ENCODE assay signal across 22 cellular contexts in genomic region chr3:58296843-58297242, GRCh38. TPM values are rescaled to one million over a fixed set of nuclear protein-coding genes. Genes with fewer than 3 reads are reported as not detected.
DNase-seq lines count a peak whose midpoint lies in the region; ATAC-seq and TF ChIP-seq lines count a peak whose summit lies in the region.
"Had no signal": no experiment of that assay in that cellular context is flagged by ENCODE, and none has a peak within 500 bp of the region (broad histone marks: within the 10 kb centered on the region; RNA-seq: fewer than 3 reads in every experiment).

No MANE protein-coding gene starts in this region.

- H3K36me3 Mint-ChIP-seq in brain (peaks cover 22% of the 10 kb centered on the region), endothelial cell (ENCODE audit: low read depth, unreplicated experiment) (peaks cover 5% of the 10 kb centered on the region)
- peaks cover 12% of the 10 kb centered on the region for H3K36me3 Mint-ChIP-seq in activated T-helper 2 cell treated with anti-CD3 and anti-CD28 coated beads, Interferon-gamma antibody, Interleukin-2, Interleukin-4, amounts not matched to agents 10 μg/mL and 5 μg/mL and 100 μg/mL, durations not matched to agents 14 hours and 24 hours and 36 hours (ENCODE audit: low read depth)

- no peaks in the 10 kb centered on the region for H3K27me3 ChIP-seq in Panc1 (ENCODE audit: control insufficient read depth, insufficient read depth, low read length)
- H3K27me3 ChIP-seq: MG63 had no signal

- no peak overlapping the region for H3K4me2 ChIP-seq in OCI-LY7 (ENCODE audit: low read length)
- H3K4me2 ChIP-seq: A549 had no signal

- H3K27ac Mint-ChIP-seq in brain (peak overlapping the region in 3 of 5 experiments; percentile 45 to 74 (median 66)), endothelial cell (ENCODE audit: unreplicated experiment) (peak overlapping the region; percentile 14)
- no peak overlapping the region for H3K27ac Mint-ChIP-seq in activated T-helper 2 cell treated with anti-CD3 and anti-CD28 coated beads, Interferon-gamma antibody, Interleukin-2, Interleukin-4, amounts not matched to agents 10 μg/mL and 5 μg/mL and 100 μg/mL, durations not matched to agents 14 hours and 24 hours and 36 hours
- H3K27ac Mint-ChIP-seq: CD4-positive, alpha-beta memory T cell; HFFc6 had no signal

- in situ Hi-C loops in Panc1 (cut with HindIII; ENCODE audit: low pct_unique_long_range_greater_than_20kb, low sequenced_read_pairs): no loop called here

- intact Hi-C loops in Panc1 (cut with micrococcal nuclease; ENCODE audit: unreplicated experiment) (no loop called here), OCI-LY7 (cut with micrococcal nuclease; ENCODE audit: unreplicated experiment) (no loop called here)
- intact Hi-C loops in activated T-helper 2 cell treated with anti-CD3 and anti-CD28 coated beads, Interferon-gamma antibody, Interleukin-2, Interleukin-4, amounts not matched to agents 10 μg/mL and 5 μg/mL and 100 μg/mL, durations not matched to agents 14 hours and 24 hours and 36 hours (cut with micrococcal nuclease): no loop called here

- peaks cover 3% of the 10 kb centered on the region; the same call in 1 of the 2 replicates for H3K9me3 ChIP-seq in Panc1 (ENCODE audit: control insufficient read depth, insufficient read depth, low read depth, low read length)
- H3K9me3 ChIP-seq in OCI-LY7 (ENCODE audit: low read length): peaks cover 9% of the 10 kb centered on the region
- H3K9me3 ChIP-seq: A549, MG63 had no signal

- no peaks in the 10 kb centered on the region for H3K79me2 ChIP-seq in OCI-LY7 (ENCODE audit: insufficient read depth, low read depth, low read length)

- H3K4me1 Mint-ChIP-seq in brain (peaks cover 25% of the 10 kb centered on the region), endothelial cell (ENCODE audit: unreplicated experiment) (peaks cover 6% of the 10 kb centered on the region)
- no peaks in the 10 kb centered on the region for H3K4me1 Mint-ChIP-seq in activated T-helper 2 cell treated with anti-CD3 and anti-CD28 coated beads, Interferon-gamma antibody, Interleukin-2, Interleukin-4, amounts not matched to agents 10 μg/mL and 5 μg/mL and 100 μg/mL, durations not matched to agents 14 hours and 24 hours and 36 hours (ENCODE audit: low read depth)
- H3K4me1 Mint-ChIP-seq: CD4-positive, alpha-beta memory T cell had no signal

- H3K4me1 ChIP-seq in Panc1 (ENCODE audit: control insufficient read depth, insufficient read depth, low read length): no peaks in the 10 kb centered on the region
- H3K4me1 ChIP-seq in OCI-LY7 (ENCODE audit: insufficient read depth, low read length, poor library complexity, severe bottlenecking): no peaks in the 10 kb centered on the region
- H3K4me1 ChIP-seq: HAP-1 had no signal

- no peaks in the 10 kb centered on the region for H4K20me1 ChIP-seq in OCI-LY7 (ENCODE audit: insufficient read depth, low read length)

- H3K4me3 ChIP-seq in Panc1 (ENCODE audit: low read depth in 2 of 2, low read length in 2 of 2) (no peak overlapping the region), OCI-LY7 (ENCODE audit: low read depth, low read length, poor library complexity, severe bottlenecking) (no peak overlapping the region)
- H3K4me3 ChIP-seq: A549, HAP-1, MG63 had no signal

- H3K4me3 Mint-ChIP-seq in brain: no peak overlapping the region
- no peak overlapping the region for H3K4me3 Mint-ChIP-seq in endothelial cell (ENCODE audit: unreplicated experiment)
- no peak overlapping the region for H3K4me3 Mint-ChIP-seq in activated T-helper 2 cell treated with anti-CD3 and anti-CD28 coated beads, Interferon-gamma antibody, Interleukin-2, Interleukin-4, amounts not matched to agents 10 μg/mL and 5 μg/mL and 100 μg/mL, durations not matched to agents 14 hours and 24 hours and 36 hours (ENCODE audit: low read depth)
- H3K4me3 Mint-ChIP-seq: CD4-positive, alpha-beta memory T cell; HFFc6 had no signal

- POLR2A ChIA-PET in Panc1 (lab: Charles Lee): no interaction called here
- POLR2A ChIA-PET in OCI-LY7 (lab: Charles Lee): no interaction called here

- H3K9me2 ChIP-seq in OCI-LY7 (ENCODE audit: insufficient read depth, low read length): no peaks in the 10 kb centered on the region

- H3K27ac ChIP-seq in Panc1 (ENCODE audit: low read length) (no peak overlapping the region), OCI-LY7 (ENCODE audit: low read depth, low read length, poor library complexity, severe bottlenecking) (no peak overlapping the region)
- H3K27ac ChIP-seq: A549 had no signal

- H3K9me3 Mint-ChIP-seq in brain: peaks cover 0 to 5% (median 2%) of the 10 kb centered on the region in 5 experiments
- H3K9me3 Mint-ChIP-seq in endothelial cell (ENCODE audit: unreplicated experiment): no peaks in the 10 kb centered on the region
- H3K9me3 Mint-ChIP-seq in activated T-helper 2 cell treated with anti-CD3 and anti-CD28 coated beads, Interferon-gamma antibody, Interleukin-2, Interleukin-4, amounts not matched to agents 10 μg/mL and 5 μg/mL and 100 μg/mL, durations not matched to agents 14 hours and 24 hours and 36 hours: peaks cover 5% of the 10 kb centered on the region
- H3K9me3 Mint-ChIP-seq: HFFc6 had no signal

- no peak overlapping the region for H2AFZ ChIP-seq in OCI-LY7 (ENCODE audit: low read length)

- H3K36me3 ChIP-seq in Panc1 (ENCODE audit: control insufficient read depth, insufficient read depth, low read length) (no peaks in the 10 kb centered on the region), OCI-LY7 (ENCODE audit: insufficient read depth, low read length) (no peaks in the 10 kb centered on the region)
- H3K36me3 ChIP-seq: HAP-1, MG63 had no signal

- DNase-seq in Panc1 (ENCODE audit: low read depth, low spot score) (no peak), endothelial cell (ENCODE audit: low spot score) (no peak), mesenteric fat pad (ENCODE audit: low spot score) (peak; percentile 87), OCI-LY7 (ENCODE audit: low spot score) (no peak), A172 (ENCODE audit: low spot score) (no peak)
- no peak for DNase-seq in activated T-helper 2 cell treated with anti-CD3 and anti-CD28 coated beads, Interferon-gamma antibody, Interleukin-2, Interleukin-4, amounts not matched to agents 10 μg/mL and 5 μg/mL and 100 μg/mL, durations not matched to agents 14 hours and 24 hours and 36 hours (ENCODE audit: low spot score)
- DNase-seq: CD4-positive, alpha-beta memory T cell; COR-L47; GOT3; HFFc6; IMR-90; KG1; MG63; NCI-H1105 treated with DMSO at 0.1 percent for 48 hours; NCI-H2029; NCI-H446 treated with DMSO at 0.1 percent for 48 hours; NCI-H526; NCI-H82 had no signal

- no TSS peak for BruUV-seq in Panc1 (replicated peaks; lab: Mats Ljungman, UMichigan)
- no TSS peak for BruUV-seq in OCI-LY7 (replicated peaks; lab: Mats Ljungman, UMichigan)

- H3K27me3 Mint-ChIP-seq in brain (peaks cover 7% of the 10 kb centered on the region), endothelial cell (ENCODE audit: unreplicated experiment) (peaks cover 2% of the 10 kb centered on the region)
- H3K27me3 Mint-ChIP-seq in activated T-helper 2 cell treated with anti-CD3 and anti-CD28 coated beads, Interferon-gamma antibody, Interleukin-2, Interleukin-4, amounts not matched to agents 10 μg/mL and 5 μg/mL and 100 μg/mL, durations not matched to agents 14 hours and 24 hours and 36 hours (ENCODE audit: low read depth): no peaks in the 10 kb centered on the region

- TF ChIP-seq CTCF in Panc1 (IDR thresholded peaks at IDR 0.05) (no peak), brain (conservative IDR thresholded peaks at IDR 0.05) (no peak), endothelial cell (IDR thresholded peaks at IDR 0.05; ENCODE audit: unreplicated experiment) (no peak), OCI-LY7 (conservative IDR thresholded peaks at IDR 0.05; ENCODE audit: low read length) (no peak)

- ATAC-seq in Panc1 (0 out of 2 replicates have a peak, but pooled peaks have one; percentile 6), GM19035 (IDR thresholded peaks at IDR 0.05; ENCODE audit: unreplicated experiment) (no peak)
- ATAC-seq: A549 had no signal

- CTCF ChIA-PET in Panc1 (lab: Charles Lee) (no interaction called here), OCI-LY7 (lab: Charles Lee; ENCODE audit: unreplicated experiment) (interaction anchor here (1.4 kb wide), 1 partner anchor 109 kb away, joined by 3 read pairs; no protein-coding TSS in a partner anchor)

RNA-seq across cellular contexts. Expression of gene RPP14, which starts 9.2 kb away (rescaled TPM):
- total RNA-seq in Panc1 (2021; ENCODE audit: unreplicated experiment) (16.4 TPM), endothelial cell (ENCODE audit: unreplicated experiment) (15.2 TPM), mesenteric fat pad (16.1 TPM), OCI-LY7 (2022) (20.3 and 21.3 TPM in 2 replicates)
- 9.6 TPM for polyA plus RNA-seq in Panc1 (2012; ENCODE audit: insufficient read length)
- polyA plus RNA-seq in brain (ENCODE audit: insufficient read depth, low read depth, low replicate concordance): 4.1 TPM
- 10.2 and 12.8 TPM in 2 replicates for total RNA-seq in OCI-LY7 (2014; rRNA removed; shearing (Covaris generic))
- total RNA-seq in A172 (2014; rRNA removed; shearing (Covaris generic)): 13.0 and 19.5 TPM in 2 replicates
- total RNA-seq in activated T-helper 2 cell treated with anti-CD3 and anti-CD28 coated beads, Interferon-gamma antibody, Interleukin-2, Interleukin-4, amounts not matched to agents 10 μg/mL and 5 μg/mL and 100 μg/mL, durations not matched to agents 14 hours and 24 hours and 36 hours: 21.8 and 23.8 TPM in 2 replicates

RNA-seq across cellular contexts. Expression of gene HTD2, which starts 9.5 kb away (rescaled TPM):
- 7.9 TPM for total RNA-seq in Panc1 (2021; ENCODE audit: unreplicated experiment)
- 6.1 TPM for polyA plus RNA-seq in Panc1 (2012; ENCODE audit: insufficient read length)
- 4.0 TPM for polyA plus RNA-seq in brain (ENCODE audit: insufficient read depth, low read depth, low replicate concordance)
- total RNA-seq in endothelial cell (ENCODE audit: unreplicated experiment): 8.4 TPM
- total RNA-seq in mesenteric fat pad: 7.6 TPM
- total RNA-seq in OCI-LY7 (2014; rRNA removed; shearing (Covaris generic)): 6.4 and 10.0 TPM in 2 replicates
- 8.0 and 13.0 TPM in 2 replicates for total RNA-seq in OCI-LY7 (2022)
- total RNA-seq in A172 (2014; rRNA removed; shearing (Covaris generic)): 6.2 TPM in 2 replicates
- total RNA-seq in activated T-helper 2 cell treated with anti-CD3 and anti-CD28 coated beads, Interferon-gamma antibody, Interleukin-2, Interleukin-4, amounts not matched to agents 10 μg/mL and 5 μg/mL and 100 μg/mL, durations not matched to agents 14 hours and 24 hours and 36 hours: 10.1 and 10.5 TPM in 2 replicates

RNA-seq across cellular contexts. Expression of gene PXK, which starts 35.8 kb away (rescaled TPM):
- total RNA-seq in Panc1 (2021; ENCODE audit: unreplicated experiment): 14.2 TPM
- polyA plus RNA-seq in Panc1 (2012; ENCODE audit: insufficient read length): 11.6 TPM
- 32.3 TPM for polyA plus RNA-seq in brain (ENCODE audit: insufficient read depth, low read depth, low replicate concordance)
- total RNA-seq in endothelial cell (ENCODE audit: unreplicated experiment): 18.8 TPM
- total RNA-seq in mesenteric fat pad: 32.2 TPM
- 51.3 and 68.7 TPM in 2 replicates for total RNA-seq in OCI-LY7 (2014; rRNA removed; shearing (Covaris generic))
- total RNA-seq in OCI-LY7 (2022): 125 and 146 TPM in 2 replicates
- 9.3 and 15.2 TPM in 2 replicates for total RNA-seq in A172 (2014; rRNA removed; shearing (Covaris generic))
- total RNA-seq in activated T-helper 2 cell treated with anti-CD3 and anti-CD28 coated beads, Interferon-gamma antibody, Interleukin-2, Interleukin-4, amounts not matched to agents 10 μg/mL and 5 μg/mL and 100 μg/mL, durations not matched to agents 14 hours and 24 hours and 36 hours: 47.6 and 48.7 TPM in 2 replicates

RNA-seq across cellular contexts. Expression of gene ABHD6, which starts 59.3 kb away (rescaled TPM):
- total RNA-seq in Panc1 (2021; ENCODE audit: unreplicated experiment): 18.9 TPM
- 17.0 TPM for polyA plus RNA-seq in Panc1 (2012; ENCODE audit: insufficient read length)
- polyA plus RNA-seq in brain (ENCODE audit: insufficient read depth, low read depth, low replicate concordance): 19.4 TPM
- total RNA-seq in endothelial cell (ENCODE audit: unreplicated experiment): 3.0 TPM
- 22.3 TPM for total RNA-seq in mesenteric fat pad
- 5.8 TPM in 2 replicates for total RNA-seq in OCI-LY7 (2014; rRNA removed; shearing (Covaris generic))
- total RNA-seq in OCI-LY7 (2022): 8.9 and 10.7 TPM in 2 replicates
- total RNA-seq in A172 (2014; rRNA removed; shearing (Covaris generic)): 8.4 and 8.9 TPM in 2 replicates
- 26.4 and 28.2 TPM in 2 replicates for total RNA-seq in activated T-helper 2 cell treated with anti-CD3 and anti-CD28 coated beads, Interferon-gamma antibody, Interleukin-2, Interleukin-4, amounts not matched to agents 10 μg/mL and 5 μg/mL and 100 μg/mL, durations not matched to agents 14 hours and 24 hours and 36 hours
